Comparison of ENCODE assay signal across 10 cellular contexts in genomic region chr1:155166373-155167165, GRCh38. TPM values are rescaled to one million over a fixed set of nuclear protein-coding genes. Genes with fewer than 3 reads are reported as not detected.
DNase-seq lines count a peak whose midpoint lies in the region; ATAC-seq, FAIRE-seq and TF ChIP-seq lines count a peak whose summit lies in the region.
"Had no signal": no experiment of that assay in that cellular context is flagged by ENCODE, and none has a peak within 500 bp of the region (broad histone marks: within the 10 kb centered on the region; RNA-seq: fewer than 3 reads in every experiment).

No MANE protein-coding gene starts in this region.

- H3K4me1 ChIP-seq in HUES6 (ENCODE audit: control insufficient read depth, insufficient read depth, low read length) (peaks cover 13% of the 10 kb centered on the region), right atrium auricular region (peaks cover 0 to 24% of the 10 kb centered on the region in 2 donors)

- DNase-seq in right atrium auricular region (ENCODE audit: low spot score) (peak; percentile 65), retina (peak; percentile 73), NCI-H510A (lab: John Stamatoyannopoulos, UW) (no peak), urothelium cell line (ENCODE audit: low spot score) (no peak)
- DNase-seq in stimulated activated CD4-positive, alpha-beta T cell treated with anti-CD3 and anti-CD28 coated beads, Interleukin-15, amount 100 ng/mL, for 24 hours, result no peak

- no peaks in the 10 kb centered on the region for H4K20me1 ChIP-seq in SU-DHL-6 (ENCODE audit: low read depth, low read length)

- H3K9me3 ChIP-seq in HUES6 (ENCODE audit: control insufficient read depth, insufficient read depth, low read depth, low read length) (no peaks in the 10 kb centered on the region), SU-DHL-6 (ENCODE audit: insufficient read depth, low read length) (no peaks in the 10 kb centered on the region), right atrium auricular region (no peaks in the 10 kb centered on the region)
- H3K9me3 ChIP-seq: MG63 had no signal

- H3F3A ChIP-seq in SU-DHL-6 (ENCODE audit: insufficient read depth), result no peaks in the 10 kb centered on the region

- H3K9me2 ChIP-seq in SU-DHL-6 (replicated peaks; ENCODE audit: insufficient read depth, low read length), result no peaks in the 10 kb centered on the region

- H3K27me3 ChIP-seq in HUES6 (ENCODE audit: control insufficient read depth, insufficient read depth, low read length) (no peaks in the 10 kb centered on the region), SU-DHL-6 (ENCODE audit: low read length) (no peaks in the 10 kb centered on the region), right atrium auricular region (no peaks in the 10 kb centered on the region)
- H3K27me3 ChIP-seq: MG63 had no signal

- peak overlapping the region; percentile 71 for H3K4me3 ChIP-seq in HUES6 (ENCODE audit: low read depth, low read length)
- H3K4me3 ChIP-seq in SU-DHL-6 (ENCODE audit: insufficient read depth, low read length, poor library complexity, severe bottlenecking), result no peak overlapping the region
- H3K4me3 ChIP-seq in right atrium auricular region, result peak overlapping the region in 1 of 2 donors; percentile 13
- H3K4me3 ChIP-seq: MG63 had no signal

- TF ChIP-seq CTCF in SU-DHL-6 (IDR thresholded peaks at IDR 0.05; ENCODE audit: insufficient read depth, low read length, poor library complexity, severe bottlenecking), result no peak
- TF ChIP-seq CTCF in right atrium auricular region (IDR thresholded peaks at IDR 0.05), result no peak

- ATAC-seq in GM19023 (IDR thresholded peaks at IDR 0.05; ENCODE audit: unreplicated experiment), result no peak

- H3K27ac ChIP-seq in HUES6 (ENCODE audit: low read depth, low read length), result no peak overlapping the region
- H3K27ac ChIP-seq in SU-DHL-6 (ENCODE audit: low read depth, low read length), result no peak overlapping the region
- peak overlapping the region; percentile 53 to 60 for H3K27ac ChIP-seq in right atrium auricular region

- no peak for FAIRE-seq in urothelium cell line (lab: Jason Lieb, UNC)
- FAIRE-seq: keratinocyte had no signal

- H2AFZ ChIP-seq in SU-DHL-6 (ENCODE audit: low read depth, low read length, severe bottlenecking), result peak overlapping the region; percentile 85

- H3K36me3 ChIP-seq in HUES6 (ENCODE audit: control insufficient read depth, insufficient read depth, low read length) (peaks cover 15% of the 10 kb centered on the region), SU-DHL-6 (ENCODE audit: low read length) (no peaks in the 10 kb centered on the region), right atrium auricular region (peaks cover 16% of the 10 kb centered on the region)

- H3K4me2 ChIP-seq in SU-DHL-6 (ENCODE audit: low read depth, low read length, poor library complexity, severe bottlenecking), result peak overlapping the region; percentile 11

- H3K79me2 ChIP-seq in SU-DHL-6 (ENCODE audit: insufficient read depth, low read length), result no peaks in the 10 kb centered on the region

- H3K9ac ChIP-seq in HUES6 (ENCODE audit: low read length), result no peak overlapping the region
- no peak overlapping the region for H3K9ac ChIP-seq in SU-DHL-6 (ENCODE audit: low read length)

RNA-seq across cellular contexts. Expression of gene KRTCAP2, which starts 6.5 kb away (rescaled TPM):
- total RNA-seq in right atrium auricular region, result 100 to 1,000 TPM; 124 to 147 TPM

RNA-seq across cellular contexts. Expression of gene TRIM46, which starts 7.1 kb away (rescaled TPM):
- under 1 TPM in 1 of 2 donors, not detected in 1; 0.20 TPM for total RNA-seq in right atrium auricular region

RNA-seq across cellular contexts. Expression of gene DPM3, which starts 26.2 kb away (rescaled TPM):
- 10 to 100 TPM; 46.5 to 47.8 TPM for total RNA-seq in right atrium auricular region

RNA-seq across cellular contexts. Expression of gene SLC50A1, which starts 30.9 kb away (rescaled TPM):
- 1 to 10 TPM; 3.7 to 10.0 TPM for total RNA-seq in right atrium auricular region

RNA-seq across cellular contexts. Expression of gene EFNA1, which starts 38.9 kb away (rescaled TPM):
- total RNA-seq in right atrium auricular region, result 10 to 100 TPM; 24.8 to 41.4 TPM

Comparison
In these comparisons a context has a peak if more than half of its experiments do, and no peak if none do; other contexts are left out.
1. H3K27ac ChIP-seq: peak in right atrium auricular region (2 of 2); none in HUES6 (single experiment) and SU-DHL-6 (single experiment).
2. DNase-seq: peak in right atrium auricular region (single experiment) and retina (single experiment); none in NCI-H510A (single experiment), stimulated activated CD4-positive, alpha-beta T cell treated with anti-CD3 and anti-CD28 coated beads, Interleukin-15, amount 100 ng/mL, for 24 hours (single experiment) and urothelium cell line (single experiment).